In genomic region chrX:43375146-43375545, GRCh38 we compare ENCODE assay signal across 19 cellular contexts.
DNase-seq lines count a peak whose midpoint lies in the region; ATAC-seq, FAIRE-seq and TF ChIP-seq lines count a peak whose summit lies in the region.
"Had no signal": no experiment of that assay in that cellular context is flagged by ENCODE, and none has a peak within 500 bp of the region (broad histone marks: within the 10 kb centered on the region; RNA-seq: fewer than 3 reads in every experiment).

No MANE protein-coding gene starts in this region.

- no peak overlapping the region for H2BK20ac ChIP-seq in H1 (ENCODE audit: low read length)

- no peaks in the 10 kb centered on the region for H3K9me3 ChIP-seq in H1 (ENCODE audit: insufficient read depth in 2 of 2, low read depth in 1 of 2, low read length in 1 of 2)
- no peaks in the 10 kb centered on the region for H3K9me3 ChIP-seq in smooth muscle cell (replicated peaks; ENCODE audit: low read depth)
- H3K9me3 ChIP-seq: BE2C, Caco-2 had no signal

- H3K36me3 ChIP-seq in H1 (ENCODE audit: control insufficient read depth in 2 of 4, insufficient read depth in 4 of 4, low read length in 3 of 4) (no peaks in the 10 kb centered on the region), smooth muscle cell (ENCODE audit: low read depth) (no peaks in the 10 kb centered on the region)
- H3K36me3 ChIP-seq: BE2C had no signal

- TF ChIP-seq RAD21 in H1 (IDR thresholded peaks at IDR 0.05 in 1 of 2, conservative IDR thresholded peaks at IDR 0.05 in 1 of 2; ENCODE audit: low read depth in 2 of 2, low read length in 2 of 2), result no peak

- 96% methylated on average over 3 of the region's 3 CpGs; no CpG with 5 or more reads in 1 of the 2 experiments for WGBS in H1 (ENCODE audit: extremely low coverage in 1 of 2, insufficient coverage in 1 of 2, insufficient read length in 1 of 2, insufficient replicate concordance in 2 of 2, low coverage in 1 of 2, low lambda C conversion rate in 2 of 2, missing lambda C conversion rate in 1 of 2), 2 experiments
- 85% methylated on average over 3 of the region's 3 CpGs for WGBS in smooth muscle cell (ENCODE audit: low lambda C conversion rate)

- no peak overlapping the region for H3K27ac Mint-ChIP-seq in activated T-cell treated with anti-CD3 and anti-CD28 coated beads, Interleukin-2, amount 50 U/mL, for 72 hours
- no peak overlapping the region for H3K27ac Mint-ChIP-seq in activated CD4-positive, alpha-beta T cell treated with anti-CD3 and anti-CD28 coated beads, Interleukin-2, amount 10 ng/mL, durations not matched to agents 7 days and 5 days
- H3K27ac Mint-ChIP-seq: H9 had no signal

- no peak for ATAC-seq in activated T-cell treated with anti-CD3 and anti-CD28 coated beads, Interleukin-2, amount 50 U/mL, for 72 hours (replicated peaks in 1 of 2)

- H3K79me2 ChIP-seq in H1 (ENCODE audit: control insufficient read depth in 1 of 2, insufficient read depth in 2 of 2, low read length in 2 of 2) (no peaks in the 10 kb centered on the region), smooth muscle cell (ENCODE audit: low read depth) (no peaks in the 10 kb centered on the region)

- TF ChIP-seq CTCF in H1 (IDR thresholded peaks at IDR 0.05; ENCODE audit: control extremely low read depth in 1 of 3, insufficient read depth in 1 of 3, low read depth in 1 of 3, low read length in 3 of 3) (no peak), smooth muscle cell (IDR thresholded peaks at IDR 0.05; ENCODE audit: borderline replicate concordance, insufficient read depth, poor library complexity, severe bottlenecking) (no peak)

- H4K20me1 ChIP-seq in H1 (replicated peaks in 1 of 2; ENCODE audit: control insufficient read depth in 1 of 2, insufficient read depth in 2 of 2, low read length in 2 of 2) (no peaks in the 10 kb centered on the region), smooth muscle cell (ENCODE audit: low read depth) (no peaks in the 10 kb centered on the region)

- no peak overlapping the region for H2BK12ac ChIP-seq in H1 (ENCODE audit: low read depth, low read length)

- H2BK120ac ChIP-seq in H1 (replicated peaks; ENCODE audit: low read depth, low read length), result no peak overlapping the region

- H3K4ac ChIP-seq in H1 (replicated peaks; ENCODE audit: insufficient read length, low read depth, low read length), result no peak overlapping the region

- H2AFZ ChIP-seq in H1 (ENCODE audit: low read length) (peak overlapping the region; percentile 76; the same call in 1 of the 2 replicates), smooth muscle cell (ENCODE audit: low read depth) (no peak overlapping the region)

- no peaks in the 10 kb centered on the region for H3K23me2 ChIP-seq in H1 (ENCODE audit: low read depth, low read length)

- H3K4me1 Mint-ChIP-seq in activated T-cell treated with anti-CD3 and anti-CD28 coated beads, Interleukin-2, amount 50 U/mL, for 72 hours (ENCODE audit: low read depth), result no peaks in the 10 kb centered on the region
- H3K4me1 Mint-ChIP-seq in activated CD4-positive, alpha-beta T cell treated with anti-CD3 and anti-CD28 coated beads, Interleukin-2, amount 10 ng/mL, durations not matched to agents 7 days and 5 days, result no peaks in the 10 kb centered on the region
- H3K4me1 Mint-ChIP-seq: CD4-positive, CD25-positive, alpha-beta regulatory T cell had no signal

- peaks cover 20% of the 10 kb centered on the region for H3K27me3 Mint-ChIP-seq in activated T-cell treated with anti-CD3 and anti-CD28 coated beads, Interleukin-2, amount 50 U/mL, for 72 hours (ENCODE audit: low read depth)
- no peaks in the 10 kb centered on the region for H3K27me3 Mint-ChIP-seq in activated CD4-positive, alpha-beta T cell treated with anti-CD3 and anti-CD28 coated beads, Interleukin-2, amount 10 ng/mL, durations not matched to agents 7 days and 5 days

- peaks cover 0 to 10% of the 10 kb centered on the region in 2 donors for H3K9me3 Mint-ChIP-seq in activated T-cell treated with anti-CD3 and anti-CD28 coated beads, Interleukin-2, amount 50 U/mL, for 72 hours
- no peaks in the 10 kb centered on the region for H3K9me3 Mint-ChIP-seq in activated CD4-positive, alpha-beta T cell treated with anti-CD3 and anti-CD28 coated beads, Interleukin-2, amount 10 ng/mL, durations not matched to agents 7 days and 5 days

- no peak overlapping the region for H3K4me2 ChIP-seq in H1 (ENCODE audit: insufficient read depth in 1 of 2, low read depth in 2 of 2, low read length in 2 of 2)
- H3K4me2 ChIP-seq in smooth muscle cell, result no peak overlapping the region

- H2AK5ac ChIP-seq in H1 (ENCODE audit: low read depth, low read length), result no peak overlapping the region

- H3K4me3 ChIP-seq in H1 (ENCODE audit: extremely low read depth in 1 of 4, insufficient read depth in 2 of 4, low read depth in 3 of 4, low read length in 4 of 4) (no peak overlapping the region), smooth muscle cell (no peak overlapping the region)

- no peak overlapping the region for H3K4me3 Mint-ChIP-seq in activated T-cell treated with anti-CD3 and anti-CD28 coated beads, Interleukin-2, amount 50 U/mL, for 72 hours
- H3K4me3 Mint-ChIP-seq in activated CD4-positive, alpha-beta T cell treated with anti-CD3 and anti-CD28 coated beads, Interleukin-2, amount 10 ng/mL, durations not matched to agents 7 days and 5 days, result no peak overlapping the region
- H3K4me3 Mint-ChIP-seq: CD4-positive, CD25-positive, alpha-beta regulatory T cell; H9 had no signal

- H3K27me3 ChIP-seq in H1 (replicated peaks in 1 of 4; ENCODE audit: control insufficient read depth in 3 of 4, extremely low read depth in 1 of 4, insufficient read depth in 3 of 4, low read length in 3 of 4) (no peaks in the 10 kb centered on the region), smooth muscle cell (ENCODE audit: low read depth) (no peaks in the 10 kb centered on the region)
- H3K27me3 ChIP-seq: BE2C had no signal

- no peak for FAIRE-seq in H1 (lab: Jason Lieb, UNC)
- FAIRE-seq: A204.1, HTR-8/SVneo had no signal

- H3K9ac ChIP-seq in H1 (replicated peaks in 1 of 4; ENCODE audit: extremely low read depth in 1 of 4, low read depth in 3 of 4, low read length in 3 of 4) (no peak overlapping the region), smooth muscle cell (ENCODE audit: low read depth) (no peak overlapping the region)

- DNase-seq in NCI-H524 (lab: John Stamatoyannopoulos, UW), result peak; percentile 65 to 88
- DNase-seq in NCI-H82 treated with DMSO at 0.1 percent for 48 hours (lab: John Stamatoyannopoulos, UW; ENCODE audit: unreplicated experiment), result peak; percentile 25
- DNase-seq in H1 (ENCODE audit: low read depth in 1 of 2, low spot score in 2 of 2), result no peak
- no peak for DNase-seq in SIG-M5 (lab: John Stamatoyannopoulos, UW)
- no peak for DNase-seq in activated T-cell treated with anti-CD3 and anti-CD28 coated beads, Interleukin-2, amount 50 U/mL, for 72 hours
- no peak for DNase-seq in activated CD4-positive, alpha-beta T cell treated with anti-CD3 and anti-CD28 coated beads, Interleukin-2, amount 10 ng/mL, durations not matched to agents 7 days and 5 days
- no peak for DNase-seq in smooth muscle cell (lab: John Stamatoyannopoulos, UW; ENCODE audit: unreplicated experiment)
- DNase-seq: ACHN; BE2C; C1 segment of cervical spinal cord; Caco-2; CD4-positive, CD25-positive, alpha-beta regulatory T cell; DMS79 treated with DMSO at 0.1 percent for 48 hours; GF-D8; GOT3; H9; IMR-90 had no signal

- H2BK15ac ChIP-seq in H1 (ENCODE audit: low read length), result no peak overlapping the region

- no peak overlapping the region for H3K18ac ChIP-seq in H1 (ENCODE audit: extremely low read depth, low read length)

- H3K23ac ChIP-seq in H1 (ENCODE audit: insufficient read length), result no peak overlapping the region

- no peak overlapping the region for H4K5ac ChIP-seq in H1 (ENCODE audit: insufficient read length, low read depth, low read length)

- H3K79me1 ChIP-seq in H1 (ENCODE audit: low read depth, low read length), result no peaks in the 10 kb centered on the region

- H4K91ac ChIP-seq in H1 (replicated peaks; ENCODE audit: insufficient read length, low read length), result no peak overlapping the region

- H3K27ac ChIP-seq in H1 (ENCODE audit: low read depth, low read length) (no peak overlapping the region), smooth muscle cell (ENCODE audit: low read depth) (no peak overlapping the region)

- CTCF ChIA-PET in H1 (lab: Charles Lee; ENCODE audit: partially characterized antibody), result no interaction called here
- CTCF ChIA-PET in activated CD4-positive, alpha-beta T cell treated with anti-CD3 and anti-CD28 coated beads, Interleukin-2, amount 10 ng/mL, durations not matched to agents 7 days and 5 days (lab: Charles Lee), result no interaction called here

- H3K36me3 Mint-ChIP-seq in activated T-cell treated with anti-CD3 and anti-CD28 coated beads, Interleukin-2, amount 50 U/mL, for 72 hours (ENCODE audit: insufficient read depth in 2 of 2), result peaks cover 0 to 6% of the 10 kb centered on the region in 2 donors
- no peaks in the 10 kb centered on the region for H3K36me3 Mint-ChIP-seq in activated CD4-positive, alpha-beta T cell treated with anti-CD3 and anti-CD28 coated beads, Interleukin-2, amount 10 ng/mL, durations not matched to agents 7 days and 5 days (ENCODE audit: low read depth)

- TF ChIP-seq EP300 in H1 (IDR thresholded peaks at IDR 0.05; ENCODE audit: borderline replicate concordance in 1 of 2, low read depth in 2 of 2, low read length in 2 of 2), result no peak

- TF ChIP-seq POLR2A in H1 (IDR thresholded peaks at IDR 0.05; ENCODE audit: control extremely low read depth in 1 of 2, low read depth in 2 of 2, low read length in 2 of 2), result no peak

- no peak overlapping the region for H4K8ac ChIP-seq in H1 (ENCODE audit: extremely low read depth, insufficient read depth, low read length)

- H2BK5ac ChIP-seq in H1 (ENCODE audit: low read depth, low read length), result no peak overlapping the region

- POLR2A ChIA-PET in H1 (lab: Charles Lee; ENCODE audit: partially characterized antibody), result no interaction called here
- POLR2A ChIA-PET in activated CD4-positive, alpha-beta T cell treated with anti-CD3 and anti-CD28 coated beads, Interleukin-2, amount 10 ng/mL, durations not matched to agents 7 days and 5 days (lab: Charles Lee), result no interaction called here

- no peak overlapping the region for H3K14ac ChIP-seq in H1 (ENCODE audit: insufficient read length)

- H3K56ac ChIP-seq in H1 (replicated peaks; ENCODE audit: insufficient read length, low read depth, low read length), result no peak overlapping the region

- H3F3A ChIP-seq in smooth muscle cell (ENCODE audit: low read depth), result no peaks in the 10 kb centered on the region

- H3K4me1 ChIP-seq in H1 (replicated peaks in 1 of 4; ENCODE audit: control insufficient read depth in 3 of 4, insufficient read depth in 4 of 4, low read length in 3 of 4), result no peaks in the 10 kb centered on the region
- no peaks in the 10 kb centered on the region for H3K4me1 ChIP-seq in smooth muscle cell (ENCODE audit: low read depth)
- H3K4me1 ChIP-seq: BE2C, Caco-2 had no signal

TF ChIP-seq in H1, 55 proteins besides CTCF, POLR2A, EP300 and RAD21 (continues in another document):
- TF ChIP-seq SP4 (IDR thresholded peaks at IDR 0.05; ENCODE audit: low read length) (no peak), RNF2 (IDR thresholded peaks at IDR 0.05; ENCODE audit: borderline replicate concordance, low read depth, low read length, missing control alignments, poor library complexity, severe bottlenecking) (no peak), EGR1 (IDR thresholded peaks at IDR 0.05; ENCODE audit: borderline replicate concordance, low read depth, low read length) (no peak), BRCA1 (IDR thresholded peaks at IDR 0.05; ENCODE audit: low read depth, low read length) (no peak), CBX5 (IDR thresholded peaks at IDR 0.05; ENCODE audit: low read depth, low read length) (no peak)

Comparison
In these comparisons a context has a peak if more than half of its experiments do, and no peak if none do; other contexts are left out.
1. DNase-seq: peak in NCI-H524 (2 of 2) and NCI-H82 treated with DMSO at 0.1 percent for 48 hours (single experiment); none in H1 (0 of 2), SIG-M5 (single experiment), activated T-cell treated with anti-CD3 and anti-CD28 coated beads, Interleukin-2, amount 50 U/mL, for 72 hours (0 of 2), activated CD4-positive, alpha-beta T cell treated with anti-CD3 and anti-CD28 coated beads, Interleukin-2, amount 10 ng/mL, durations not matched to agents 7 days and 5 days (single experiment) and smooth muscle cell (single experiment).